1 cellular context compared by ENCODE assay signal in genomic region chr20:3783516-3784225, GRCh38.
TF ChIP-seq lines count a peak whose summit lies in the region.

No MANE protein-coding gene starts in this region.

TF ChIP-seq in IMR-90, 13 proteins besides CTCF, POLR2A, EP300 and RAD21 (continued from another document):
- TF ChIP-seq NFE2L2 (IDR thresholded peaks at IDR 0.05; ENCODE audit: low read depth, low read length): no peak
- TF ChIP-seq RFX5 (IDR thresholded peaks at IDR 0.05; ENCODE audit: low read depth, low read length): no peak
- TF ChIP-seq CEBPB (IDR thresholded peaks at IDR 0.05; ENCODE audit: low read depth, low read length): no peak
- TF ChIP-seq MXI1 (IDR thresholded peaks at IDR 0.05; ENCODE audit: borderline replicate concordance, low read depth, low read length): no peak
- no peak for TF ChIP-seq ELK1 (IDR thresholded peaks at IDR 0.05; ENCODE audit: borderline replicate concordance, low read depth, low read length)
- no peak for TF ChIP-seq BHLHE40 (IDR thresholded peaks at IDR 0.05; ENCODE audit: low read depth, low read length)
- TF ChIP-seq CHD1 (IDR thresholded peaks at IDR 0.05; ENCODE audit: low read depth, low read length): no peak
- no peak for TF ChIP-seq RCOR1 (IDR thresholded peaks at IDR 0.05; ENCODE audit: insufficient replicate concordance, low read length)
- no peak for TF ChIP-seq USF2 (IDR thresholded peaks at IDR 0.05; ENCODE audit: low read depth, low read length)
- no peak for TF ChIP-seq FOS (IDR thresholded peaks at IDR 0.05; ENCODE audit: low read depth, low read length)
- no peak for TF ChIP-seq MAZ (IDR thresholded peaks at IDR 0.05; ENCODE audit: borderline replicate concordance, low read depth, low read length)
